ENCODE assay signal across 1 cellular context in genomic region chr16:9160551-9160911, GRCh38.
TF ChIP-seq lines count a peak whose summit lies in the region.

No MANE protein-coding gene starts in this region.

TF ChIP-seq in HCT116, 20 proteins besides CTCF, POLR2A, EP300 and RAD21 (continued from another document):
- TF ChIP-seq EZH2 (IDR thresholded peaks at IDR 0.05) (no peak), POLR2AphosphoS5 (IDR thresholded peaks at IDR 0.05; ENCODE audit: low read depth, low read length) (no peak), FOSL1 (IDR thresholded peaks at IDR 0.05; ENCODE audit: low read depth) (no peak), ELF1 (IDR thresholded peaks at IDR 0.05; ENCODE audit: borderline replicate concordance, low read depth) (no peak), EGR1 (IDR thresholded peaks at IDR 0.05; ENCODE audit: low read depth) (no peak), TCF7L2 (IDR thresholded peaks at IDR 0.05; ENCODE audit: borderline replicate concordance, extremely low read depth, insufficient read depth, insufficient read length) (no peak), ZNF274 (IDR thresholded peaks at IDR 0.05; ENCODE audit: low read depth, low read length) (no peak), YY1 (IDR thresholded peaks at IDR 0.05; ENCODE audit: extremely low read depth, insufficient replicate concordance, low read depth, low read length) (no peak), ZBTB33 (IDR thresholded peaks at IDR 0.05; ENCODE audit: extremely low read depth, insufficient replicate concordance, low read length) (no peak)
